ENCODE assay signal across 1 cellular context in genomic region chr19:39540333-39540673, GRCh38.
TF ChIP-seq lines count a peak whose summit lies in the region.

No MANE protein-coding gene starts in this region.

TF ChIP-seq in HepG2, 621 proteins besides CTCF, POLR2A, EP300 and RAD21:
- TF ChIP-seq ZNF629 (CRISPR knock-in tag; conservative IDR thresholded peaks at IDR 0.05) (0 out of 2 replicates have a peak, but pooled peaks have one; percentile 2), U2AF1 (optimal IDR thresholded peaks at IDR 0.05; ENCODE audit: low read depth, low read length) (no peak), RBM39 (IDR thresholded peaks at IDR 0.05; ENCODE audit: low read depth, low read length, poor library complexity, severe bottlenecking) (peak; percentile 11), MAF1 (CRISPR knock-in tag; IDR thresholded peaks at IDR 0.05; ENCODE audit: borderline replicate concordance) (0 out of 2 replicates have a peak, but pooled peaks have one; percentile 20), AGO1 (IDR thresholded peaks at IDR 0.05; ENCODE audit: low read depth, low read length, poor library complexity, severe bottlenecking) (peak; percentile 14), ZFP90 (CRISPR knock-in tag; IDR thresholded peaks at IDR 0.05; ENCODE audit: borderline replicate concordance) (0 out of 2 replicates have a peak, but pooled peaks have one; percentile 23), HMG20B (CRISPR knock-in tag; conservative IDR thresholded peaks at IDR 0.05) (no peak), GZF1 (CRISPR knock-in tag; IDR thresholded peaks at IDR 0.05) (0 out of 2 replicates have a peak, but pooled peaks have one; percentile 3), ZNF737 (CRISPR knock-in tag; IDR thresholded peaks at IDR 0.05; ENCODE audit: borderline replicate concordance) (no peak), ELK4 (CRISPR knock-in tag; IDR thresholded peaks at IDR 0.05; ENCODE audit: borderline replicate concordance) (no peak), MAX (IDR thresholded peaks at IDR 0.05) (no peak), HOMEZ (CRISPR knock-in tag; IDR thresholded peaks at IDR 0.05; ENCODE audit: low read depth) (no peak), CEBPG (CRISPR knock-in tag; IDR thresholded peaks at IDR 0.05) (no peak), YEATS4 (CRISPR knock-in tag; IDR thresholded peaks at IDR 0.05; ENCODE audit: borderline replicate concordance) (0 out of 2 replicates have a peak, but pooled peaks have one; percentile 3), ZNF557 (CRISPR knock-in tag; IDR thresholded peaks at IDR 0.05) (peak; percentile 2; the same call in 1 of the 2 replicates)
